Comparison of ENCODE assay signal across 13 cellular contexts in genomic region chr16:87931504-87931903, GRCh38. TPM values are rescaled to one million over a fixed set of nuclear protein-coding genes. Genes with fewer than 3 reads are reported as not detected.
A peak's percentile ranks its signal among the peaks of the same experiment; 100 is the strongest.
DNase-seq lines count a peak whose midpoint lies in the region; ATAC-seq lines count a peak whose summit lies in the region.
"Had no signal": no experiment of that assay in that cellular context is flagged by ENCODE, and none has a peak within 500 bp of the region (broad histone marks: within the 10 kb centered on the region; RNA-seq: fewer than 3 reads in every experiment).

No MANE protein-coding gene starts in this region.

- peaks cover 9% of the 10 kb centered on the region for H3K27me3 Mint-ChIP-seq in activated CD8-positive, alpha-beta memory T cell treated with anti-CD3 and anti-CD28 coated beads, Interleukin-2, amount 10 ng/mL, durations not matched to agents 7 days and 5 days
- H3K27me3 Mint-ChIP-seq in activated naive CD8-positive, alpha-beta T cell treated with anti-CD3 and anti-CD28 coated beads for 36 hours, result no peaks in the 10 kb centered on the region

- DNase-seq in activated CD8-positive, alpha-beta memory T cell treated with anti-CD3 and anti-CD28 coated beads, Interleukin-2, amount 10 ng/mL, durations not matched to agents 7 days and 5 days, result peak; percentile 52
- DNase-seq in activated CD8-positive, alpha-beta memory T cell treated with anti-CD3 and anti-CD28 coated beads, Interleukin-2, amount 50 U/mL, for 4 hours, result no peak
- DNase-seq in RPMI7951 (ENCODE audit: low read depth) (peak; percentile 99), retina (peak; percentile 65), D341Med (ENCODE audit: low spot score) (no peak)
- DNase-seq in activated naive CD8-positive, alpha-beta T cell treated with anti-CD3 and anti-CD28 coated beads for 36 hours, result peak; percentile 31
- DNase-seq: body of pancreas, mesendoderm, NCI-H2029 treated with DMSO at 0.1 percent for 48 hours, transverse colon had no signal

- peaks cover under 1% of the 10 kb centered on the region for H3K4me1 Mint-ChIP-seq in activated CD8-positive, alpha-beta memory T cell treated with anti-CD3 and anti-CD28 coated beads, Interleukin-2, amount 10 ng/mL, durations not matched to agents 7 days and 5 days
- peaks cover 3% of the 10 kb centered on the region for H3K4me1 Mint-ChIP-seq in activated naive CD8-positive, alpha-beta T cell treated with anti-CD3 and anti-CD28 coated beads for 36 hours

- H3K9me3 Mint-ChIP-seq in activated CD8-positive, alpha-beta memory T cell treated with anti-CD3 and anti-CD28 coated beads, Interleukin-2, amount 10 ng/mL, durations not matched to agents 7 days and 5 days (ENCODE audit: low read depth), result no peaks in the 10 kb centered on the region
- no peaks in the 10 kb centered on the region for H3K9me3 Mint-ChIP-seq in activated naive CD8-positive, alpha-beta T cell treated with anti-CD3 and anti-CD28 coated beads for 36 hours

- no peak overlapping the region for H3K4me3 Mint-ChIP-seq in activated CD8-positive, alpha-beta memory T cell treated with anti-CD3 and anti-CD28 coated beads, Interleukin-2, amount 10 ng/mL, durations not matched to agents 7 days and 5 days
- no peak overlapping the region for H3K4me3 Mint-ChIP-seq in activated naive CD8-positive, alpha-beta T cell treated with anti-CD3 and anti-CD28 coated beads for 36 hours

- peak; percentile 42 for ATAC-seq in activated CD8-positive, alpha-beta memory T cell treated with anti-CD3 and anti-CD28 coated beads, Interleukin-2, amount 10 ng/mL, durations not matched to agents 7 days and 5 days
- ATAC-seq in HG03460 (IDR thresholded peaks at IDR 0.05; ENCODE audit: unreplicated experiment) (no peak), HG03095 (IDR thresholded peaks at IDR 0.05; ENCODE audit: unreplicated experiment) (no peak)
- ATAC-seq: body of pancreas had no signal

- H3K36me3 Mint-ChIP-seq in activated CD8-positive, alpha-beta memory T cell treated with anti-CD3 and anti-CD28 coated beads, Interleukin-2, amount 10 ng/mL, durations not matched to agents 7 days and 5 days, result no peaks in the 10 kb centered on the region
- no peaks in the 10 kb centered on the region for H3K36me3 Mint-ChIP-seq in activated naive CD8-positive, alpha-beta T cell treated with anti-CD3 and anti-CD28 coated beads for 36 hours

- H3K27ac Mint-ChIP-seq in activated CD8-positive, alpha-beta memory T cell treated with anti-CD3 and anti-CD28 coated beads, Interleukin-2, amount 10 ng/mL, durations not matched to agents 7 days and 5 days, result no peak overlapping the region
- H3K27ac Mint-ChIP-seq in activated naive CD8-positive, alpha-beta T cell treated with anti-CD3 and anti-CD28 coated beads for 36 hours, result no peak overlapping the region

- CTCF ChIA-PET in activated CD8-positive, alpha-beta memory T cell treated with anti-CD3 and anti-CD28 coated beads, Interleukin-2, amount 10 ng/mL, durations not matched to agents 7 days and 5 days (lab: Charles Lee), result no interaction called here

RNA-seq across cellular contexts. Expression of gene CA5A, which starts 4.8 kb away (rescaled TPM):
- not detected for total RNA-seq in activated CD8-positive, alpha-beta memory T cell treated with anti-CD3 and anti-CD28 coated beads, Interleukin-2, amount 10 ng/mL, durations not matched to agents 7 days and 5 days
- total RNA-seq in RPMI7951 (2014; rRNA removed; shearing (Covaris generic)), result not detected in 2 replicates
- total RNA-seq in activated naive CD8-positive, alpha-beta T cell treated with anti-CD3 and anti-CD28 coated beads for 36 hours, result not detected
- total RNA-seq: body of pancreas, renal cortical epithelial cell, transverse colon had no signal

RNA-seq across cellular contexts. Expression of gene BANP, which starts 19.7 kb away (rescaled TPM):
- total RNA-seq in activated CD8-positive, alpha-beta memory T cell treated with anti-CD3 and anti-CD28 coated beads, Interleukin-2, amount 10 ng/mL, durations not matched to agents 7 days and 5 days, result 10 to 100 TPM; 36.1 to 48.7 TPM
- 15.3 and 15.5 TPM in 2 replicates for total RNA-seq in RPMI7951 (2014; rRNA removed; shearing (Covaris generic))
- total RNA-seq in activated naive CD8-positive, alpha-beta T cell treated with anti-CD3 and anti-CD28 coated beads for 36 hours, result 10 to 100 TPM; 25.6 to 27.0 TPM

Comparison
In these comparisons a context has a peak if more than half of its experiments do, and no peak if none do; other contexts are left out.
1. DNase-seq: peak in activated CD8-positive, alpha-beta memory T cell treated with anti-CD3 and anti-CD28 coated beads, Interleukin-2, amount 10 ng/mL, durations not matched to agents 7 days and 5 days (single experiment), RPMI7951 (single experiment), activated naive CD8-positive, alpha-beta T cell treated with anti-CD3 and anti-CD28 coated beads for 36 hours (single experiment) and retina (single experiment); none in activated CD8-positive, alpha-beta memory T cell treated with anti-CD3 and anti-CD28 coated beads, Interleukin-2, amount 50 U/mL, for 4 hours (single experiment) and D341Med (single experiment).